In the genomic region with DNA sequence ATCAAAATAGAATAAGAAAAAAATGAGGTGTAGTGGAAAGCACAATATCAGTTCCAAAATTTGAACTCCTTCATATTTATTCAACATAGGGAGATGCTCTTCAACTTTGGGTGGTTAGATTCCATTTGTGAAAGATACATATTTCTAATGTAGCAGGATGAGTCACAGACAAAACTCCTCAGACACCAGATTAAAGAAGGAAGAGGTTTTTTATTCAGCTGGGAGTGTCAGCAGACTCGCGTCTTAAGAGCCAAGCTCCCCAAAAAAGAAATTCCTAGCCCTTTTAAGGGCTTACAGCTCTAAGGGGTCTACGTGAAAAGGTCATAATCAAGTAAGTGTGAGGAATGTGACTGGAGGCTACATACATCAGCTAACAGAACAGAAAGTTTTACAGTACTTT, we compare ENCODE assay signal across 23 cellular contexts.
"Had no signal": no experiment of that assay in that cellular context is flagged by ENCODE, and none has a peak within 500 bp of the region (broad histone marks: within the 10 kb centered on the region; RNA-seq: fewer than 3 reads in every experiment).

No MANE protein-coding gene starts in this region.

- H3K4me1 ChIP-seq: esophagus squamous epithelium, left lung, neural progenitor cell, prostate gland, right atrium auricular region, suprapubic skin, vagina had no signal

- H3K4me3 ChIP-seq: esophagus squamous epithelium, left lung, neural progenitor cell, prostate gland, right atrium auricular region, suprapubic skin, vagina had no signal

- ATAC-seq: activated CD8-positive, alpha-beta memory T cell treated with anti-CD3 and anti-CD28 coated beads, Interleukin-2, amount 10 ng/mL, durations not matched to agents 7 days and 5 days; activated T-helper 17 cell treated with anti-CD3 and anti-CD28 coated beads, Interleukin-2, amount 50 U/mL, for 72 hours; left lung; stimulated activated naive CD8-positive, alpha-beta T cell treated with anti-CD3 and anti-CD28 coated beads, Interleukin-15, amount 100 ng/mL, for 72 hours; T-cell; WTC11 had no signal

- H3K9me3 ChIP-seq: prostate gland had no signal

- H3K36me3 ChIP-seq: neural progenitor cell, prostate gland, right atrium auricular region, vagina had no signal

- DNase-seq: activated CD4-positive, alpha-beta memory T cell treated with anti-CD3 and anti-CD28 coated beads, Interleukin-2, amount 10 ng/mL, durations not matched to agents 7 days and 5 days; activated CD4-positive, alpha-beta T cell treated with anti-CD3 and anti-CD28 coated beads for 4 hours; activated CD8-positive, alpha-beta memory T cell treated with anti-CD3 and anti-CD28 coated beads, Interleukin-2, amount 10 ng/mL, durations not matched to agents 7 days and 5 days; activated naive CD4-positive, alpha-beta T cell treated with Interleukin-2 at 50 U/mL for 16 hours; activated naive CD8-positive, alpha-beta T cell treated with anti-CD3 and anti-CD28 coated beads, Interleukin-2, amount 10 ng/mL, durations not matched to agents 7 days and 5 days; activated T-cell treated with anti-CD3 and anti-CD28 coated beads, Interleukin-2, amount 50 U/mL, for 1 hour; anterior cingulate cortex; effector CD8-positive, alpha-beta T cell; esophagus squamous epithelium; head of caudate nucleus; left lung; naive B cell; small intestine; stimulated activated CD4-positive, alpha-beta T cell treated with anti-CD3 and anti-CD28 coated beads, Interleukin-4, amount 100 ng/mL, for 1 hour; stimulated activated naive CD8-positive, alpha-beta T cell treated with anti-CD3 and anti-CD28 coated beads, Interleukin-15, amount 100 ng/mL, for 72 hours; T-cell had no signal
